ENCODE assay signal across 8 cellular contexts in genomic region chr16:31215287-31216115, GRCh38. TPM values are rescaled to one million over a fixed set of nuclear protein-coding genes. Genes with fewer than 3 reads are reported as not detected.
DNase-seq lines count a peak whose midpoint lies in the region; ATAC-seq and TF ChIP-seq lines count a peak whose summit lies in the region.

No MANE protein-coding gene starts in this region.

- peak overlapping the region in 1 of 3 experiments; percentile 3 for H3K27ac Mint-ChIP-seq in nephron

- TF ChIP-seq CTCF in AG10803 (conservative IDR thresholded peaks at IDR 0.05; ENCODE audit: low read length) (no peak), WI38 (IDR thresholded peaks at IDR 0.05; ENCODE audit: low read depth, low read length) (no peak), fibroblast of mammary gland (conservative IDR thresholded peaks at IDR 0.05; ENCODE audit: control insufficient read depth, insufficient read depth, low read depth, low read length) (no peak), nephron (IDR thresholded peaks at IDR 0.05; ENCODE audit: unreplicated experiment in 3 of 3) (no peak)

- H3K9me3 Mint-ChIP-seq in nephron = no peaks in the 10 kb centered on the region

- H3K36me3 ChIP-seq in H7 (replicated peaks; ENCODE audit: control insufficient read depth, insufficient read depth, low read length) = no peaks in the 10 kb centered on the region

- peaks cover 88% of the 10 kb centered on the region for H3K27me3 Mint-ChIP-seq in nephron (ENCODE audit: low read depth)

- peak overlapping the region; percentile 79 to 89 (median 87) for H3K4me3 Mint-ChIP-seq in nephron

- H3K4me1 Mint-ChIP-seq in nephron = peaks cover 24% of the 10 kb centered on the region

- H3K27me3 ChIP-seq in H7 (ENCODE audit: control insufficient read depth, insufficient read depth, low read length) = peaks cover 48% of the 10 kb centered on the region

- H3K36me3 Mint-ChIP-seq in nephron (ENCODE audit: low read depth) = no peaks in the 10 kb centered on the region

- no peak for ATAC-seq in HG03045 (IDR thresholded peaks at IDR 0.05; ENCODE audit: unreplicated experiment)
- no peak for ATAC-seq in HG02852 (IDR thresholded peaks at IDR 0.05; ENCODE audit: unreplicated experiment)

- peak; percentile 33 for DNase-seq in AG10803 (ENCODE audit: low read depth)
- peak; percentile 99 for DNase-seq in H7
- DNase-seq in fibroblast of mammary gland (ENCODE audit: low read depth) = peak; percentile 57
- DNase-seq in activated CD4-positive, alpha-beta T cell treated with anti-CD3 and anti-CD28 coated beads, Interleukin-2, amount 50 U/mL, for 4 hours = no peak

- peak overlapping the region; percentile 49 for H3K4me3 ChIP-seq in AG10803 (ENCODE audit: low read length)
- peak overlapping the region; percentile 59 for H3K4me3 ChIP-seq in H7 (ENCODE audit: insufficient read depth, low read depth, low read length)
- peak overlapping the region; percentile 55 for H3K4me3 ChIP-seq in WI38 (ENCODE audit: low read depth, low read length)
- peak overlapping the region; percentile 35 for H3K4me3 ChIP-seq in fibroblast of mammary gland (ENCODE audit: control insufficient read depth, low read depth, low read length)

RNA-seq across cellular contexts. Expression of gene PYDC1, which starts 1.4 kb away (rescaled TPM):
- not detected in 2 replicates for total RNA-seq in H7 (2014; rRNA removed; shearing (Covaris generic))

RNA-seq across cellular contexts. Expression of gene TRIM72, which starts 1.6 kb away (rescaled TPM):
- total RNA-seq in H7 (2014; rRNA removed; shearing (Covaris generic)) = 0.03 and 0.44 TPM in 2 replicates

RNA-seq across cellular contexts. Expression of gene PYCARD, which starts 12.9 kb away (rescaled TPM):
- total RNA-seq in H7 (2014; rRNA removed; shearing (Covaris generic)) = 32.2 and 35.2 TPM in 2 replicates

RNA-seq across cellular contexts. Expression of gene FUS, which starts 35.6 kb away (rescaled TPM):
- 35.3 and 39.8 TPM in 2 replicates for total RNA-seq in H7 (2014; rRNA removed; shearing (Covaris generic))

RNA-seq across cellular contexts. Expression of gene ITGAM, which starts 44.3 kb away (rescaled TPM):
- 0.04 TPM in 1 of 2 replicates, not detected in the other for total RNA-seq in H7 (2014; rRNA removed; shearing (Covaris generic))

Comparison
In these comparisons a context has a peak if more than half of its experiments do, and no peak if none do; other contexts are left out.
1. DNase-seq: peak in AG10803 (single experiment), H7 (single experiment) and fibroblast of mammary gland (single experiment); none in activated CD4-positive, alpha-beta T cell treated with anti-CD3 and anti-CD28 coated beads, Interleukin-2, amount 50 U/mL, for 4 hours (0 of 2).
2. Peak in every context shown above with its lines, with median percentiles within 50 percentile points of each other: H3K4me3 ChIP-seq.